Comparison of ENCODE assay signal across 22 cellular contexts in the genomic region with DNA sequence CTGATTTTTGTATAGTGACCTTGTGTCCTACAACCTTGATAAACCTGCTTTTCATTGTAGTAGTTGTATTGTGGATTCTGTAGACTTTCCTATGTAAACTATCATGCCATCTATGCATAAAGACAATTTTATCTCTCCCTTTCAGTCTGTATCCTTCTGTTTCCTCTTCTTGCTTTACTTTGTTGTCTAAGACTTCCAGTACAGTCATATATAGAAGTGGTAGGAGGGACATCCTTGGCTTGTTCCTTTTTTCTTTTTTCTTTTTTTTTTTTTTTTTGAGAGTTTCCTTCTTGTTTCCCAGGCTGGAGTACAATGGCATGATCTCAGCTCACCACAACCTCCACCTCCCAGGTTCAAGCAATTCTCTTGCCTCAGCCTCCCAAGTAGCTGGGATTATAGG.
"Had no signal": no experiment of that assay in that cellular context is flagged by ENCODE, and none has a peak within 500 bp of the region (broad histone marks: within the 10 kb centered on the region; RNA-seq: fewer than 3 reads in every experiment).

No MANE protein-coding gene starts in this region.

- H3K27me3 ChIP-seq: brain microvascular endothelial cell, colonic mucosa, suprapubic skin, transverse colon, uterus had no signal

- H3K36me3 ChIP-seq: brain microvascular endothelial cell, colonic mucosa, transverse colon, uterus had no signal

- DNase-seq: activated CD4-positive, CD25-positive, alpha-beta regulatory T cell; activated naive CD4-positive, alpha-beta T cell; aorta; brain microvascular endothelial cell; central memory CD4-positive, alpha-beta T cell; colonic mucosa; erythroblast; foreskin melanocyte; glutamatergic neuron; hippocampal formation; kidney; midbrain; stimulated activated CD8-positive, alpha-beta memory T cell treated with anti-CD3 and anti-CD28 coated beads, Interleukin-4, amount 100 ng/mL, for 48 hours; stimulated activated naive CD8-positive, alpha-beta T cell treated with anti-CD3 and anti-CD28 coated beads, Interleukin-15, Interleukin-2, amounts not matched to agents 100 U/mL and 50 U/mL, for 24 hours; SW 1271; T-helper 2 cell; transverse colon; uterus had no signal

- H3K4me1 ChIP-seq: colonic mucosa, uterus had no signal

- H3K27ac Mint-ChIP-seq: progenitor cell of endocrine pancreas had no signal

- H3K9me3 ChIP-seq: colonic mucosa, suprapubic skin, transverse colon, uterus had no signal

- H3K27ac ChIP-seq: brain microvascular endothelial cell, colonic mucosa, suprapubic skin, transverse colon, uterus had no signal

- H3K27me3 Mint-ChIP-seq: progenitor cell of endocrine pancreas had no signal

- ATAC-seq: left lobe of liver; stimulated activated naive CD8-positive, alpha-beta T cell treated with anti-CD3 and anti-CD28 coated beads, Interleukin-15, Interleukin-2, amounts not matched to agents 100 U/mL and 50 U/mL, for 24 hours had no signal

- H3K4me3 ChIP-seq: colonic mucosa, lung, suprapubic skin, transverse colon, uterus had no signal
